1 cellular context compared by ENCODE assay signal in genomic region chr6:235763-236360, GRCh38.
A peak's percentile ranks its signal among the peaks of the same experiment; 100 is the strongest.
TF ChIP-seq lines count a peak whose summit lies in the region.

No MANE protein-coding gene starts in this region.

TF ChIP-seq in GM12878, 131 proteins besides CTCF, POLR2A, EP300 and RAD21 (continued from another document and continues in another):
- no peak for TF ChIP-seq REST (IDR thresholded peaks at IDR 0.05; ENCODE audit: low read depth, low read length)
- no peak for TF ChIP-seq SMARCA5 (IDR thresholded peaks at IDR 0.05)
- TF ChIP-seq POU2F2 (IDR thresholded peaks at IDR 0.05; ENCODE audit: borderline replicate concordance, low read depth, low read length) = peak; percentile 66; the same call in 2 of the 3 replicates
- TF ChIP-seq CUX1 (IDR thresholded peaks at IDR 0.05; ENCODE audit: insufficient replicate concordance, low read depth, low read length) = peak; percentile 34
- 0 out of 2 replicates have a peak, but pooled peaks have one; percentile 58 for TF ChIP-seq RCOR1 (conservative IDR thresholded peaks at IDR 0.05; ENCODE audit: low read depth, low read length)
- no peak for TF ChIP-seq NKRF (conservative IDR thresholded peaks at IDR 0.05)
- no peak for TF ChIP-seq PRDM15 (CRISPR knock-in tag; IDR thresholded peaks at IDR 0.05)
- no peak for TF ChIP-seq CBX3 (IDR thresholded peaks at IDR 0.05; ENCODE audit: borderline replicate concordance, low read depth)
- TF ChIP-seq RELB (IDR thresholded peaks at IDR 0.05; ENCODE audit: low read depth) = peak; percentile 96
- no peak; the same call in 1 of the 2 replicates for TF ChIP-seq NR2F1 (conservative IDR thresholded peaks at IDR 0.05)
- no peak for TF ChIP-seq IRF5 (IDR thresholded peaks at IDR 0.05; ENCODE audit: borderline replicate concordance)
- no peak for TF ChIP-seq RELA (IDR thresholded peaks at IDR 0.05; ENCODE audit: borderline replicate concordance, partially characterized antibody)
- peak; percentile 30; the same call in 1 of the 2 replicates for TF ChIP-seq SMC3 (IDR thresholded peaks at IDR 0.05; ENCODE audit: borderline replicate concordance, low read length)
- TF ChIP-seq PBX3 (IDR thresholded peaks at IDR 0.05; ENCODE audit: insufficient replicate concordance, low read depth, low read length) = no peak
- TF ChIP-seq WRNIP1 (IDR thresholded peaks at IDR 0.05; ENCODE audit: borderline replicate concordance, low read depth, low read length) = no peak
- no peak for TF ChIP-seq PAX8 (IDR thresholded peaks at IDR 0.05)
- TF ChIP-seq KDM1A (IDR thresholded peaks at IDR 0.05; ENCODE audit: borderline replicate concordance) = no peak
- TF ChIP-seq ZBTB11 (CRISPR knock-in tag; IDR thresholded peaks at IDR 0.05) = no peak
- TF ChIP-seq NFYA (IDR thresholded peaks at IDR 0.05; ENCODE audit: borderline replicate concordance, low read depth, low read length) = no peak
- no peak for TF ChIP-seq ZNF24 (IDR thresholded peaks at IDR 0.05)
- no peak for TF ChIP-seq ZSCAN29 (IDR thresholded peaks at IDR 0.05)
- no peak for TF ChIP-seq ATF3 (IDR thresholded peaks at IDR 0.05; ENCODE audit: borderline replicate concordance, extremely low read depth, low read depth, low read length)
- peak; percentile 80 for TF ChIP-seq CHD2 (IDR thresholded peaks at IDR 0.05; ENCODE audit: borderline replicate concordance, low read depth, low read length)
- TF ChIP-seq ZNF384 (IDR thresholded peaks at IDR 0.05; ENCODE audit: borderline replicate concordance, low read depth, low read length) = no peak
- TF ChIP-seq E2F4 (IDR thresholded peaks at IDR 0.05; ENCODE audit: low read depth, low read length) = no peak
- TF ChIP-seq NFIC (IDR thresholded peaks at IDR 0.05; ENCODE audit: low read depth, low read length) = no peak
- peak; percentile 87 for TF ChIP-seq MEF2B (IDR thresholded peaks at IDR 0.05; ENCODE audit: partially characterized antibody, poor library complexity, severe bottlenecking)
- TF ChIP-seq NR2C1 (IDR thresholded peaks at IDR 0.05) = no peak
- no peak for TF ChIP-seq FOXK2 (IDR thresholded peaks at IDR 0.05)
